8 cellular contexts compared by ENCODE assay signal in the genomic region with DNA sequence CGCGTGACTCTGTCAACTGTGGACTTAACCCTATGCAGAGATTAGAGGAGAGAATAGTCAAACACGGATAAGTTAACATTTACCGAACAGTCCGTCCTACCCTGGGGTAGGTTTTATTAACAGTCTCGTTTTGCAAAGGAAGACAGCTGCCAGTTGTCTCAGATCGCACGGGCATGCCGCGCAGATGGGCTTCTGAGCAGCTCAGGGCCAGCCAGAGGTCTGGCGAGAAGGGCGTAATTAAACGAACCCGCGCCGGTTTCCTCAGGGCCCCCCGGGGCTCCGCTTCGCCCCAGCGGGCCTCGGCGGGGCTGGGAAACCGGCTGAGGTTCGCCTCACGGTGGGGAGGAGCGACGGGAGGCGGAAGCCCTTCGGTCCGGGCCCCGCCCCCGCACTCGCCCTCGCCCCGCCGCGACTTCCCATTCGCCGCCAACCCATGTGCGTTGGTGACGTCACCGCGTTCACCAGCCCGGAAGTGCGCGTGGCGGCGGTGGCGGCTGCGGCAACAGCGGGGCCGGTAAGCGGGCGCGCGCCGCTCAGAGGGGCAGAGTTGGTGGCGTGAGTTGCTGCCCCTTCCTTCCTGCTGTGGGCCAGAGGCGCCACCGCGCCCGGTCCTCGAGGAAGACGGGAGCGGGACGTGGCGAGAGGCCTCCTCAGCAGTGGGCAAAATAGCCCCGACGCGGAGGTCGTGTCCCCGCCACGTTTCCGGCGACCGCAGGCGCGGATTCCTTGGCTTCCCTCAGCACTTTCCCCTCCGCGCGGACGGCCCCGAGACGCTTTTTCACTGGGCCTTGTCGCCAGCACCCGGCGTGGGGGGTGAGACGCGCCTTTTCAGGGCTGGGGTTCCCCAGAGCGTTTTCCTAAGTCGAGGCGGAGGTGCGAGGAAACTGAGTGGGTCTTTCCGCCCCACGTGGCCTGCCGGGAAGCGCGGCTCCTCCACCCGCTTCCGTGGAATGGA. TPM values are rescaled to one million over a fixed set of nuclear protein-coding genes. Genes with fewer than 3 reads are reported as not detected.
A peak's percentile ranks its signal among the peaks of the same experiment; 100 is the strongest.
DNase-seq lines count a peak whose midpoint lies in the region; ATAC-seq and TF ChIP-seq lines count a peak whose summit lies in the region.

TRNT1 (plus strand) TSS at position 464 of the 955 bp plus-strand sequence. CDS start 2,101 bp downstream, outside the sequence.

- H3K4me3 Mint-ChIP-seq in immature natural killer cell = peak within 1 kb of the TSS; percentile 94 to 99 (median 98)

- peak within 1 kb of the TSS; percentile 70 for H3K4me3 ChIP-seq in AG09309 (ENCODE audit: control insufficient read depth, low read depth, low read length)

- H3K36me3 Mint-ChIP-seq in immature natural killer cell = peaks cover 0 to 14% (median 7%) of the 10 kb centered on the region in 3 donors

- peak; percentile 62 for DNase-seq in AG09309 (ENCODE audit: low read depth)
- peak; percentile 50 for DNase-seq in NCI-H345 treated with DMSO at 0.1 percent for 48 hours (lab: John Stamatoyannopoulos, UW; ENCODE audit: unreplicated experiment)
- DNase-seq in activated CD4-positive, CD25-positive, alpha-beta regulatory T cell (lab: John Stamatoyannopoulos, UW) = peak; percentile 91 to 94 (median 94)
- DNase-seq in caudate nucleus (lab: John Stamatoyannopoulos, UW) = peak in 59 of 61 donors; percentile 50 to 95 (median 88)
- peak; percentile 96 to 97 (median 96) for DNase-seq in immature natural killer cell
- peak; percentile 61 for DNase-seq in smooth muscle cell of the brain vasculature (ENCODE audit: low read depth, low spot score)

- ATAC-seq in GM19023 (IDR thresholded peaks at IDR 0.05; ENCODE audit: unreplicated experiment) (peak; percentile 97), HG03196 (IDR thresholded peaks at IDR 0.05; ENCODE audit: unreplicated experiment) (peak; percentile 97)

- TF ChIP-seq CTCF in AG09309 (IDR thresholded peaks at IDR 0.05; ENCODE audit: control insufficient read depth, insufficient read depth, low read depth, low read length, missing control alignments) = no peak

- peak within 1 kb of the TSS; percentile 98 to 99 (median 99) for H3K27ac Mint-ChIP-seq in immature natural killer cell

- H3K4me1 Mint-ChIP-seq in immature natural killer cell = peaks cover 33 to 49% of the 10 kb centered on the region in 2 donors

- peaks cover 13 to 40% (median 23%) of the 10 kb centered on the region in 3 donors for H3K27me3 Mint-ChIP-seq in immature natural killer cell (ENCODE audit: low read depth in 3 of 3)

- peak within 1 kb of the TSS; percentile 96 for H3K27ac ChIP-seq in caudate nucleus (ENCODE audit: low read depth, low read length)

- no peaks in the 10 kb centered on the region for H3K9me3 Mint-ChIP-seq in immature natural killer cell

RNA-seq across cellular contexts. Expression of gene TRNT1, which starts in this region (rescaled TPM):
- 10 to 100 TPM in 2 of 3 donors, 1 to 10 TPM in 1; 7.4 to 18.7 (median 15.9) TPM for polyA plus RNA-seq in immature natural killer cell

Comparison
In these comparisons a context has a peak if more than half of its experiments do, and no peak if none do; other contexts are left out.
1. Peak in every context shown above with its lines: DNase-seq, ATAC-seq, H3K4me3 ChIP-seq and H3K27ac ChIP-seq.